12 cellular contexts compared by ENCODE assay signal in genomic region chr1:11930571-11931445, GRCh38. TPM values are rescaled to one million over a fixed set of nuclear protein-coding genes. Genes with fewer than 3 reads are reported as not detected.
DNase-seq lines count a peak whose midpoint lies in the region; ATAC-seq and TF ChIP-seq lines count a peak whose summit lies in the region.
"Had no signal": no experiment of that assay in that cellular context is flagged by ENCODE, and none has a peak within 500 bp of the region (broad histone marks: within the 10 kb centered on the region; RNA-seq: fewer than 3 reads in every experiment).

No MANE protein-coding gene starts in this region.

- intact Hi-C loops in CD14-positive monocyte (cut with micrococcal nuclease): loop anchor here in 1 of 2 donors (5.0 kb wide), 1 partner anchor 46 kb away; no protein-coding TSS in a partner anchor

- no peak for ATAC-seq in lung (ENCODE audit: insufficient read depth, low FRiP score)
- ATAC-seq in omental fat pad (ENCODE audit: low FRiP score): no peak
- ATAC-seq: stimulated activated naive CD8-positive, alpha-beta T cell treated with anti-CD3 and anti-CD28 coated beads, Interleukin-15, Interleukin-2, amounts not matched to agents 100 U/mL and 50 U/mL, for 24 hours had no signal

- H3K4me1 ChIP-seq in HUES6 (ENCODE audit: control insufficient read depth, insufficient read depth, low read length) (peaks cover 21% of the 10 kb centered on the region; the same call in 1 of the 2 replicates), lung (ENCODE audit: control insufficient read depth in 2 of 2, insufficient read depth in 2 of 2, low read length in 2 of 2) (peaks cover 4 to 11% of the 10 kb centered on the region in 2 donors)

- H3K27me3 Mint-ChIP-seq in brain: peaks cover 4% of the 10 kb centered on the region
- peaks cover 0 to 5% (median 0%) of the 10 kb centered on the region in 3 donors for H3K27me3 Mint-ChIP-seq in CD14-positive monocyte (ENCODE audit: low read depth in 3 of 3)

- H3K4me1 Mint-ChIP-seq in brain (peaks cover 52% of the 10 kb centered on the region), CD14-positive monocyte (peaks cover 37% of the 10 kb centered on the region)

- DNase-seq in AG04450 (ENCODE audit: low read depth, low spot score): no peak
- no peak for DNase-seq in lung (ENCODE audit: low spot score)
- no peak for DNase-seq in NCI-H446 treated with DMSO at 0.1 percent for 48 hours (lab: John Stamatoyannopoulos, UW)
- DNase-seq in CD14-positive monocyte (ENCODE audit: low spot score): no peak
- DNase-seq in globus pallidus (ENCODE audit: low spot score): no peak
- no peak for DNase-seq in omental fat pad (ENCODE audit: low spot score)
- DNase-seq: effector memory CD4-positive, alpha-beta T cell; GOT3 had no signal

- H3K27ac ChIP-seq in AG04450 (ENCODE audit: low read depth, low read length): peak overlapping the region; percentile 33
- H3K27ac ChIP-seq in HUES6 (ENCODE audit: low read depth, low read length): no peak overlapping the region; the same call in 1 of the 2 replicates
- H3K27ac ChIP-seq in lung (ENCODE audit: low read depth in 1 of 2, low read length in 1 of 2): peak overlapping the region; percentile 37 to 58
- H3K27ac ChIP-seq: HL-60 had no signal

- WGBS in lung, 2 donors: 29 to 50% methylated on average over 7 of the region's 7 CpGs

- no peaks in the 10 kb centered on the region; the same call in 1 of the 2 replicates for H3K9me3 ChIP-seq in AG04450 (ENCODE audit: control insufficient read depth, insufficient read depth, low read length)
- H3K9me3 ChIP-seq in HUES6 (ENCODE audit: control insufficient read depth, insufficient read depth, low read depth, low read length): no peaks in the 10 kb centered on the region
- no peaks in the 10 kb centered on the region for H3K9me3 ChIP-seq in lung (ENCODE audit: control insufficient read depth in 2 of 2, insufficient read depth in 1 of 2, low read length in 1 of 2)

- H3K36me3 ChIP-seq in HUES6 (ENCODE audit: control insufficient read depth, insufficient read depth, low read length) (no peaks in the 10 kb centered on the region), lung (ENCODE audit: control insufficient read depth in 2 of 2, insufficient read depth in 2 of 2, low read length in 2 of 2) (no peaks in the 10 kb centered on the region)

- POLR2A ChIA-PET in AG04450 (lab: Yijun Ruan, JAX): interaction anchor here (3.6 kb wide), 1 partner anchor 22 kb away, joined by 45 read pairs; no protein-coding TSS in a partner anchor

- CTCF ChIA-PET in AG04450 (lab: Charles Lee): interaction anchor here (1.2 kb wide), 1 partner anchor 23 kb away, joined by 3 read pairs; no protein-coding TSS in a partner anchor

- H3K4me3 ChIP-seq in AG04450 (ENCODE audit: low read depth, low read length) (no peak overlapping the region), HUES6 (ENCODE audit: low read depth, low read length) (no peak overlapping the region), lung (no peak overlapping the region)

- peak overlapping the region; percentile 38 for H3K9ac ChIP-seq in HUES6 (ENCODE audit: low read length)

- H3K27me3 ChIP-seq in AG04450 (ENCODE audit: control insufficient read depth, insufficient read depth, low read length) (no peaks in the 10 kb centered on the region), HUES6 (ENCODE audit: control insufficient read depth, insufficient read depth, low read length) (no peaks in the 10 kb centered on the region), lung (ENCODE audit: control insufficient read depth, insufficient read depth) (no peaks in the 10 kb centered on the region)

- H3K36me3 Mint-ChIP-seq in brain (peaks cover under 1% of the 10 kb centered on the region), CD14-positive monocyte (no peaks in the 10 kb centered on the region)

- no peak for TF ChIP-seq CTCF in AG04450 (IDR thresholded peaks at IDR 0.05; ENCODE audit: low read depth, low read length)
- TF ChIP-seq CTCF in brain (conservative IDR thresholded peaks at IDR 0.05): no peak
- TF ChIP-seq CTCF in lung (IDR thresholded peaks at IDR 0.05; ENCODE audit: control extremely low read depth, extremely low read depth): no peak
- TF ChIP-seq CTCF in CD14-positive monocyte (IDR thresholded peaks at IDR 0.05): no peak
- TF ChIP-seq CTCF in omental fat pad (IDR thresholded peaks at IDR 0.05): no peak

- H3K9me3 Mint-ChIP-seq in brain: peaks cover 0 to 3% (median 0%) of the 10 kb centered on the region in 5 experiments
- H3K9me3 Mint-ChIP-seq in CD14-positive monocyte: no peaks in the 10 kb centered on the region

- H3K4me3 Mint-ChIP-seq in brain (peak overlapping the region in 4 of 5 experiments; percentile 16 to 68 (median 38)), CD14-positive monocyte (peak overlapping the region in 1 of 2 donors; percentile 7)

- H3K27ac Mint-ChIP-seq in brain: peak overlapping the region; percentile 59 to 94 (median 71)
- peak overlapping the region in 1 of 7 donors; percentile 69 for H3K27ac Mint-ChIP-seq in CD14-positive monocyte

RNA-seq across cellular contexts. Expression of gene PLOD1, which starts 3.7 kb away (rescaled TPM):
- 314 and 427 TPM in 2 replicates for polyA plus RNA-seq in AG04450 (2011; rRNA removed)
- polyA minus RNA-seq in AG04450 (2011; rRNA and poly(A)+ RNA removed): 219 and 313 TPM in 2 replicates
- polyA plus RNA-seq in brain (ENCODE audit: insufficient read depth, low read depth, low replicate concordance): 76.5 TPM
- 10 to 100 TPM; 68.8 to 89.5 TPM for total RNA-seq in lung
- 100 to 1,000 TPM in 1 of 2 donors, 10 to 100 TPM in 1; 33.5 to 112 TPM for polyA plus RNA-seq in lung
- polyA plus RNA-seq in CD14-positive monocyte: 10 to 100 TPM; 44.5 to 53.1 TPM
- 100 to 1,000 TPM in 1 of 4 donors, 10 to 100 TPM in 3; 60.8 to 142 (median 69.0) TPM for total RNA-seq in omental fat pad

RNA-seq across cellular contexts. Expression of gene KIAA2013, which starts 4.6 kb away (rescaled TPM):
- polyA plus RNA-seq in AG04450 (2011; rRNA removed) (35.8 and 45.5 TPM in 2 replicates), brain (ENCODE audit: insufficient read depth, low read depth, low replicate concordance) (84.2 TPM), lung (10 to 100 TPM; 34.0 to 48.3 TPM), CD14-positive monocyte (10 to 100 TPM; 31.7 to 74.0 TPM)
- 22.7 and 32.3 TPM in 2 replicates for polyA minus RNA-seq in AG04450 (2011; rRNA and poly(A)+ RNA removed)
- total RNA-seq in lung (10 to 100 TPM; 28.1 to 54.5 TPM), omental fat pad (10 to 100 TPM; 47.0 to 69.2 (median 62.1) TPM)

RNA-seq across cellular contexts. Expression of gene MFN2, which starts 49.4 kb away (rescaled TPM):
- polyA plus RNA-seq in AG04450 (2011; rRNA removed): 43.9 and 53.9 TPM in 2 replicates
- polyA minus RNA-seq in AG04450 (2011; rRNA and poly(A)+ RNA removed): 62.7 and 70.7 TPM in 2 replicates
- 82.1 TPM for polyA plus RNA-seq in brain (ENCODE audit: insufficient read depth, low read depth, low replicate concordance)
- total RNA-seq in lung: 10 to 100 TPM; 26.7 to 70.8 TPM
- polyA plus RNA-seq in lung: 10 to 100 TPM; 30.4 to 49.3 TPM
- 10 to 100 TPM; 26.3 to 30.3 TPM for polyA plus RNA-seq in CD14-positive monocyte
- total RNA-seq in omental fat pad: 10 to 100 TPM; 66.4 to 74.8 (median 70.0) TPM
